In genomic region chr14:74763803-74764531, GRCh38 we compare ENCODE assay signal across 8 cellular contexts. TPM values are rescaled to one million over a fixed set of nuclear protein-coding genes. Genes with fewer than 3 reads are reported as not detected.
A peak's percentile ranks its signal among the peaks of the same experiment; 100 is the strongest.
DNase-seq lines count a peak whose midpoint lies in the region; ATAC-seq and FAIRE-seq lines count a peak whose summit lies in the region.

No MANE protein-coding gene starts in this region.

- ATAC-seq in GM21576 (IDR thresholded peaks at IDR 0.05; ENCODE audit: unreplicated experiment), result no peak

- 1 to 2% (median 1%) methylated on average over 16 to 19 of the region's 19 CpGs for WGBS in small intestine, 3 donors

- H3K4me1 ChIP-seq in small intestine (ENCODE audit: control insufficient read depth in 2 of 2, insufficient read depth in 1 of 2, low read depth in 1 of 2, low read length in 1 of 2), result peaks cover 0 to 5% of the 10 kb centered on the region in 2 donors

- H3K27me3 ChIP-seq in small intestine (ENCODE audit: control insufficient read depth in 2 of 2, insufficient read depth in 2 of 2, low read length in 2 of 2), result no peaks in the 10 kb centered on the region

- H3K27ac ChIP-seq in angular gyrus (ENCODE audit: low read depth, low read length), result peak overlapping the region; percentile 9
- H3K27ac ChIP-seq in small intestine (ENCODE audit: low read depth in 1 of 2, low read length in 1 of 2), result peak overlapping the region in 1 of 2 donors; percentile 96

- H3K9me3 ChIP-seq in iPS-18c (ENCODE audit: control insufficient read depth, insufficient read depth, low read length) (no peaks in the 10 kb centered on the region), small intestine (ENCODE audit: control insufficient read depth, low read depth) (no peaks in the 10 kb centered on the region)

- H3K36me3 ChIP-seq in small intestine (ENCODE audit: control insufficient read depth in 2 of 2, insufficient read depth in 2 of 2, low read length in 2 of 2), result no peaks in the 10 kb centered on the region

- H3K4me3 ChIP-seq in iPS-18c (ENCODE audit: insufficient read depth, low read depth, low read length) (peak overlapping the region; percentile 67), small intestine (ENCODE audit: low read depth in 1 of 2, low read length in 2 of 2) (peak overlapping the region; percentile 90 to 96)

- peak; percentile 55 for DNase-seq in ELF-1 (ENCODE audit: low read depth, low spot score)
- peak; percentile 31 for DNase-seq in NCI-H2107 treated with DMSO at 0.1 percent for 48 hours (lab: John Stamatoyannopoulos, UW; ENCODE audit: unreplicated experiment)
- DNase-seq in small intestine, result peak; percentile 22
- no peak for DNase-seq in stimulated activated naive CD4-positive, alpha-beta T cell treated with Interleukin-2 at 50 U/mL for 16 hours (lab: John Stamatoyannopoulos, UW)
- no peak for DNase-seq in SK-N-DZ (ENCODE audit: low spot score)

- no peak for FAIRE-seq in small intestine (lab: Jason Lieb, UNC)

RNA-seq across cellular contexts. Expression of gene YLPM1, which starts 0.9 kb away (rescaled TPM):
- polyA plus RNA-seq in small intestine, result 10 to 100 TPM in 2 of 3 donors, 1 to 10 TPM in 1; 5.1 to 16.1 (median 10.1) TPM
- 25.6 and 27.1 TPM in 2 replicates for polyA plus RNA-seq in SK-N-DZ (2014; cell fraction: cytosol; rRNA removed)
- polyA plus RNA-seq in SK-N-DZ (2014; cell fraction: nucleus; rRNA removed), result 34.3 and 34.7 TPM in 2 replicates

RNA-seq across cellular contexts. Expression of gene FCF1, which starts 51.0 kb away (rescaled TPM):
- 10 to 100 TPM; 11.9 to 34.9 (median 12.7) TPM for polyA plus RNA-seq in small intestine
- polyA plus RNA-seq in SK-N-DZ (2014; cell fraction: cytosol; rRNA removed), result 16.9 and 25.0 TPM in 2 replicates
- 10.8 and 12.6 TPM in 2 replicates for polyA plus RNA-seq in SK-N-DZ (2014; cell fraction: nucleus; rRNA removed)

RNA-seq across cellular contexts. Expression of gene AREL1, which starts 51.1 kb away (rescaled TPM):
- polyA plus RNA-seq in small intestine, result 10 to 100 TPM in 2 of 3 donors, 1 to 10 TPM in 1; 8.4 to 16.7 (median 16.1) TPM
- 17.3 and 19.6 TPM in 2 replicates for polyA plus RNA-seq in SK-N-DZ (2014; cell fraction: cytosol; rRNA removed)
- polyA plus RNA-seq in SK-N-DZ (2014; cell fraction: nucleus; rRNA removed), result 20.8 and 26.7 TPM in 2 replicates

Comparison
In these comparisons a context has a peak if more than half of its experiments do, and no peak if none do; other contexts are left out.
1. DNase-seq: peak in ELF-1 (single experiment), NCI-H2107 treated with DMSO at 0.1 percent for 48 hours (single experiment) and small intestine (single experiment); none in stimulated activated naive CD4-positive, alpha-beta T cell treated with Interleukin-2 at 50 U/mL for 16 hours (single experiment) and SK-N-DZ (single experiment).